ENCODE assay signal across 20 cellular contexts in genomic region chr16:55532227-55532626, GRCh38. TPM values are rescaled to one million over a fixed set of nuclear protein-coding genes. Genes with fewer than 3 reads are reported as not detected.
A peak's percentile ranks its signal among the peaks of the same experiment; 100 is the strongest.
DNase-seq lines count a peak whose midpoint lies in the region; ATAC-seq, FAIRE-seq and TF ChIP-seq lines count a peak whose summit lies in the region.
"Had no signal": no experiment of that assay in that cellular context is flagged by ENCODE, and none has a peak within 500 bp of the region (broad histone marks: within the 10 kb centered on the region; RNA-seq: fewer than 3 reads in every experiment).

No MANE protein-coding gene starts in this region.

- no peak overlapping the region for H2AK9ac ChIP-seq in IMR-90 (replicated peaks; ENCODE audit: low read depth, low read length, poor library complexity)

- H2BK15ac ChIP-seq in IMR-90 (ENCODE audit: low read depth, low read length), result no peak overlapping the region

- no peak overlapping the region for H3K4me2 ChIP-seq in IMR-90 (ENCODE audit: low read depth, low read length)
- H3K4me2 ChIP-seq: KMS-11 had no signal

- H3K27me3 ChIP-seq in IMR-90 (ENCODE audit: control insufficient read depth, insufficient read depth, low read length) (no peaks in the 10 kb centered on the region), lower lobe of right lung (ENCODE audit: low read depth) (no peaks in the 10 kb centered on the region)
- H3K27me3 ChIP-seq: BE2C had no signal

- TF ChIP-seq RAD21 in IMR-90 (IDR thresholded peaks at IDR 0.05; ENCODE audit: low read length), result no peak

- TF ChIP-seq CTCF in IMR-90 (conservative IDR thresholded peaks at IDR 0.05; ENCODE audit: low read depth, low read length) (no peak), astrocyte of the spinal cord (IDR thresholded peaks at IDR 0.05; ENCODE audit: low read depth, low read length) (no peak), kidney (IDR thresholded peaks at IDR 0.05; ENCODE audit: borderline replicate concordance, extremely low read depth, insufficient read depth) (no peak), lower lobe of right lung (IDR thresholded peaks at IDR 0.05) (no peak)

- H2BK120ac ChIP-seq in IMR-90 (ENCODE audit: low read depth, low read length), result no peak overlapping the region

- CTCF ChIA-PET in IMR-90 (lab: Yijun Ruan, JAX), result interaction anchor here (0.8 to 1.2 kb wide), 2 partner anchors 19 to 30 kb away, joined by 3 to 4 read pairs; no protein-coding TSS in a partner anchor

- no peak overlapping the region for H4K91ac ChIP-seq in IMR-90 (ENCODE audit: insufficient read depth, low read depth, low read length)

- POLR2A ChIA-PET in IMR-90 (lab: Charles Lee; ENCODE audit: unreplicated experiment), result no interaction called here

- BruUV-seq in IMR-90 (replicated peaks; lab: Mats Ljungman, UMichigan), result no TSS peak

- no peak overlapping the region for H3K14ac ChIP-seq in IMR-90 (replicated peaks; ENCODE audit: low read depth, low read length)

- no peak overlapping the region for H3K27ac ChIP-seq in IMR-90 (ENCODE audit: insufficient read depth, low read length)
- H3K27ac ChIP-seq in kidney (ENCODE audit: low read depth in 2 of 2, low read length in 2 of 2), result no peak overlapping the region
- no peak overlapping the region for H3K27ac ChIP-seq in lower lobe of right lung
- H3K27ac ChIP-seq: 22Rv1, C4-2B, KMS-11 had no signal

- no peaks in the 10 kb centered on the region for H4K20me1 ChIP-seq in IMR-90 (ENCODE audit: insufficient read depth, low read length)

- no peak for TF ChIP-seq POLR2A in IMR-90 (IDR thresholded peaks at IDR 0.05; ENCODE audit: low read depth, low read length)

- H4K5ac ChIP-seq in IMR-90 (ENCODE audit: low read depth, low read length), result no peak overlapping the region

- no peak overlapping the region for H3K23ac ChIP-seq in IMR-90 (ENCODE audit: low read depth, low read length)

- H3K36me3 ChIP-seq in IMR-90 (ENCODE audit: control insufficient read depth, insufficient read depth, low read length), result no peaks in the 10 kb centered on the region; the same call in 1 of the 2 replicates
- no peaks in the 10 kb centered on the region for H3K36me3 ChIP-seq in kidney (ENCODE audit: control insufficient read depth in 1 of 2, insufficient read depth in 2 of 2, low read length in 2 of 2)
- peaks cover 21% of the 10 kb centered on the region for H3K36me3 ChIP-seq in lower lobe of right lung

- no peak overlapping the region for H3K56ac ChIP-seq in IMR-90 (ENCODE audit: extremely low read depth, insufficient read depth, low read length)

- intact Hi-C loops in IMR-90 (cut with micrococcal nuclease) (no loop called here), kidney (cut with DNase I) (no loop called here), lower lobe of right lung (cut with DNase I) (no loop called here)

- H4K8ac ChIP-seq in IMR-90 (ENCODE audit: low read depth in 2 of 2, low read length in 2 of 2), result no peak overlapping the region

- no peak overlapping the region for H2AK5ac ChIP-seq in IMR-90 (ENCODE audit: low read depth, low read length)

- no peak overlapping the region for H3K18ac ChIP-seq in IMR-90 (ENCODE audit: low read depth, low read length)

- FAIRE-seq in kidney (lab: Jason Lieb, UNC), result peak; percentile 23
- FAIRE-seq: D721Med, G401.6, H54 had no signal

- in situ Hi-C loops in IMR-90 (cut with MboI; ENCODE audit: low sequenced_read_pairs) (no loop called here), astrocyte of the spinal cord (cut with HindIII; ENCODE audit: low sequenced_read_pairs) (no loop called here)

- H3K9ac ChIP-seq in IMR-90 (ENCODE audit: low read depth, low read length), result no peak overlapping the region
- no peak overlapping the region for H3K9ac ChIP-seq in kidney (ENCODE audit: low read length in 2 of 2)
- H3K9ac ChIP-seq: KMS-11 had no signal

- ATAC-seq in IMR-90 (ENCODE audit: low read depth), result peak; percentile 73
- ATAC-seq in lower lobe of right lung, result no peak
- ATAC-seq: HCT116 had no signal

- WGBS in IMR-90 (ENCODE audit: extremely low coverage in 2 of 2, insufficient read length in 1 of 2), 2 experiments, result no CpG with 5 or more reads among the region's 1 CpG

- H2AFZ ChIP-seq in IMR-90 (replicated peaks; ENCODE audit: low read length, poor library complexity), result no peak overlapping the region

- dilution Hi-C loops in IMR-90 (cut with HindIII; ENCODE audit: low sequenced_read_pairs, unreplicated experiment), result no loop called here

- H3K79me1 ChIP-seq in IMR-90 (ENCODE audit: low read depth in 1 of 2, low read length in 2 of 2), result no peaks in the 10 kb centered on the region; a peak in 1 of 4 replicates

- no peak overlapping the region for H2BK20ac ChIP-seq in IMR-90 (ENCODE audit: low read depth, low read length)

- H2BK5ac ChIP-seq in IMR-90 (ENCODE audit: low read depth, low read length, poor library complexity, severe bottlenecking), result no peak overlapping the region

- H3K4me3 ChIP-seq in IMR-90 (ENCODE audit: insufficient read depth, low read depth, low read length), result no peak overlapping the region
- no peak overlapping the region for H3K4me3 ChIP-seq in astrocyte of the spinal cord (ENCODE audit: low read depth, low read length)
- H3K4me3 ChIP-seq in kidney (ENCODE audit: low read length in 2 of 2), result no peak overlapping the region
- no peak overlapping the region for H3K4me3 ChIP-seq in lower lobe of right lung

- H3K9me3 ChIP-seq in IMR-90 (ENCODE audit: control insufficient read depth, insufficient read depth, low read length) (no peaks in the 10 kb centered on the region), kidney (ENCODE audit: control insufficient read depth in 1 of 2, low read length in 2 of 2) (no peaks in the 10 kb centered on the region), lower lobe of right lung (no peaks in the 10 kb centered on the region)
- H3K9me3 ChIP-seq: BE2C had no signal

- H3K9me1 ChIP-seq in IMR-90 (ENCODE audit: insufficient read depth, low read length), result no peaks in the 10 kb centered on the region

- H3K4me1 ChIP-seq in IMR-90 (ENCODE audit: control insufficient read depth, insufficient read depth, low read length), result no peaks in the 10 kb centered on the region; the same call in 1 of the 2 replicates
- H3K4me1 ChIP-seq in kidney (ENCODE audit: control insufficient read depth in 1 of 2, insufficient read depth in 1 of 2, low read depth in 1 of 2, low read length in 2 of 2), result no peaks in the 10 kb centered on the region
- no peaks in the 10 kb centered on the region for H3K4me1 ChIP-seq in lower lobe of right lung

- DNase-seq in AG08395 (ENCODE audit: low spot score) (peak; percentile 10), IMR-90 (peak; percentile 51), astrocyte of the spinal cord (ENCODE audit: low read depth, low spot score) (peak; percentile 25), kidney (no peak), mucosa of gallbladder (ENCODE audit: low spot score) (no peak), lower lobe of right lung (no peak), COLO668 (lab: John Stamatoyannopoulos, UW; ENCODE audit: unreplicated experiment) (no peak)
- DNase-seq: BE2C; CD4-positive, alpha-beta memory T cell; COR-L47; DMS153; DMS79 treated with DMSO at 0.1 percent for 48 hours; EL had no signal

- no peak overlapping the region for H3K4ac ChIP-seq in IMR-90 (ENCODE audit: low read depth, low read length)

TF ChIP-seq in IMR-90, 13 proteins besides CTCF, POLR2A, EP300 and RAD21:
- TF ChIP-seq MAZ (IDR thresholded peaks at IDR 0.05; ENCODE audit: borderline replicate concordance, low read depth, low read length), result no peak
- TF ChIP-seq FOS (IDR thresholded peaks at IDR 0.05; ENCODE audit: low read depth, low read length), result no peak
- TF ChIP-seq RFX5 (IDR thresholded peaks at IDR 0.05; ENCODE audit: low read depth, low read length), result no peak
- TF ChIP-seq, protein P1, sequence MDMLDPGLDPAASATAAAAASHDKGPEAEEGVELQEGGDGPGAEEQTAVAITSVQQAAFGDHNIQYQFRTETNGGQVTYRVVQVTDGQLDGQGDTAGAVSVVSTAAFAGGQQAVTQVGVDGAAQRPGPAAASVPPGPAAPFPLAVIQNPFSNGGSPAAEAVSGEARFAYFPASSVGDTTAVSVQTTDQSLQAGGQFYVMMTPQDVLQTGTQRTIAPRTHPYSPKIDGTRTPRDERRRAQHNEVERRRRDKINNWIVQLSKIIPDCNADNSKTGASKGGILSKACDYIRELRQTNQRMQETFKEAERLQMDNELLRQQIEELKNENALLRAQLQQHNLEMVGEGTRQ (IDR thresholded peaks at IDR 0.05; ENCODE audit: low read depth, low read length), result no peak
- no peak for TF ChIP-seq CEBPB (IDR thresholded peaks at IDR 0.05; ENCODE audit: low read depth, low read length)
- no peak for TF ChIP-seq ELK1 (IDR thresholded peaks at IDR 0.05; ENCODE audit: borderline replicate concordance, low read depth, low read length)
- TF ChIP-seq SMC3 (IDR thresholded peaks at IDR 0.05; ENCODE audit: low read depth, low read length), result no peak

RNA-seq across cellular contexts. Expression of gene LPCAT2, which starts 23.4 kb away (rescaled TPM):
- 8.6 and 15.6 TPM in 2 replicates for total RNA-seq in IMR-90 (2012; rRNA removed)
- polyA plus RNA-seq in IMR-90 (2012; rRNA removed), result 6.0 and 8.7 TPM in 2 replicates
- polyA plus RNA-seq in IMR-90 (2012; cell fraction: cytosol; rRNA removed), result 3.1 and 7.7 TPM in 2 replicates
- 16.6 and 16.7 TPM in 2 replicates for polyA plus RNA-seq in IMR-90 (2012; cell fraction: nucleus; rRNA removed; ENCODE audit: low replicate concordance)
- 20.6 TPM for total RNA-seq in kidney
- 7.7 TPM for polyA plus RNA-seq in kidney (ENCODE audit: insufficient read depth, low read depth, low replicate concordance)
- total RNA-seq in mucosa of gallbladder, result 15.8 TPM
- 35.8 TPM for total RNA-seq in lower lobe of right lung
- polyA plus RNA-seq: CD4-positive, alpha-beta memory T cell had no signal

RNA-seq across cellular contexts. Expression of gene CAPNS2, which starts 34.3 kb away (rescaled TPM):
- 0.56 and 0.72 TPM in 2 replicates for total RNA-seq in IMR-90 (2012; rRNA removed)
- polyA plus RNA-seq in IMR-90 (2012; rRNA removed), result 0.09 TPM in 1 of 2 replicates, not detected in the other
- not detected in 2 replicates for polyA plus RNA-seq in IMR-90 (2012; cell fraction: cytosol; rRNA removed)
- 0.23 and 0.39 TPM in 2 replicates for polyA plus RNA-seq in IMR-90 (2012; cell fraction: nucleus; rRNA removed; ENCODE audit: low replicate concordance)
- total RNA-seq in kidney, result 0.85 TPM
- not detected for polyA plus RNA-seq in kidney (ENCODE audit: insufficient read depth, low read depth, low replicate concordance)
- 0.55 TPM for total RNA-seq in mucosa of gallbladder
- total RNA-seq in lower lobe of right lung, result 2.0 TPM
- total RNA-seq: CD4-positive, alpha-beta memory T cell had no signal
- polyA plus RNA-seq: CD4-positive, alpha-beta memory T cell had no signal

RNA-seq across cellular contexts. Expression of gene MMP2, which starts 53.2 kb away (rescaled TPM):
- 164 and 240 TPM in 2 replicates for total RNA-seq in IMR-90 (2012; rRNA removed)
- 567 and 574 TPM in 2 replicates for polyA plus RNA-seq in IMR-90 (2012; rRNA removed)
- 665 and 744 TPM in 2 replicates for polyA plus RNA-seq in IMR-90 (2012; cell fraction: cytosol; rRNA removed)
- 209 and 252 TPM in 2 replicates for polyA plus RNA-seq in IMR-90 (2012; cell fraction: nucleus; rRNA removed; ENCODE audit: low replicate concordance)
- 101 TPM for total RNA-seq in kidney
- polyA plus RNA-seq in kidney (ENCODE audit: insufficient read depth, low read depth, low replicate concordance), result 44.3 TPM
- 264 TPM for total RNA-seq in mucosa of gallbladder
- 178 TPM for total RNA-seq in lower lobe of right lung
- polyA plus RNA-seq: CD4-positive, alpha-beta memory T cell had no signal

Comparison
In these comparisons a context has a peak if more than half of its experiments do, and no peak if none do; other contexts are left out.
1. DNase-seq: peak in AG08395 (single experiment), IMR-90 (single experiment) and astrocyte of the spinal cord (single experiment); none in kidney (single experiment), mucosa of gallbladder (single experiment), lower lobe of right lung (single experiment) and COLO668 (single experiment).